13 cellular contexts compared by ENCODE assay signal in the genomic region with DNA sequence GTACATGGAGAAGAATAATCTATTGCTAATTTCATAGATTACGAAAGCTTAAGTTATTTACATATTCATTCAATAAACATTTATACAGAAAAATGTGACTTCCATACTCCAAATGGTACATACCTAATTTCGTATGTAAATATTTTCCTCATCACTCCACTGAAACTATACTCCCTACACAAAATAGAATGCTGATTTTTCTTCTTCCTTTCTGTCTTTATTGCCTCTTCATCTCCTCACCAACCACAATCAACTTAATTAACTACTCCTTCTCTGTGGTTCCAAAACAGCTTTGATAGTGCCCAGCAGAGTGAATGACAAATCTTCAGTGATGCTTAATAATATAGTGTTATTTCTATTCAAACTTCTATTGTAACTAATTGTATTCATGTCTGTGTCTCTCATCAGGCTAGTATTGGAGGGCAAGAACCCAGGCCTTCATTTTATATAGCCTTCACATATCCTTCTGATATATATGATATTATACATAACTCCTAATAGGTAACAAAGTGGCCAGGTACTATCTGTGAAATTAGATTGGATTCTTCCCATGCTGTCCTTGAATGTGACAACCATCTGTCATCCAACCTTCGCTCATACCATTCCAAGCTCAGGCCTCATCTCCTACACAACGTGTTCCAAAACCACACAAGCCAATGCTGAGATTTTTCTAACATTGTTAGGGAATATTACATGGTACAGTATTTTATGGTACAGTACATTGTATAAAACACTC. TPM values are rescaled to one million over a fixed set of nuclear protein-coding genes. Genes with fewer than 3 reads are reported as not detected.
DNase-seq lines count a peak whose midpoint lies in the region; ATAC-seq and TF ChIP-seq lines count a peak whose summit lies in the region.
"Had no signal": no experiment of that assay in that cellular context is flagged by ENCODE, and none has a peak within 500 bp of the region (broad histone marks: within the 10 kb centered on the region; RNA-seq: fewer than 3 reads in every experiment).

No MANE protein-coding gene starts in this region.

- no TSS peak for BruUV-seq in MCF 10A (replicated peaks; lab: Mats Ljungman, UMichigan)

- POLR2A ChIA-PET in MCF 10A (lab: Yijun Ruan, JAX) (interaction anchor here (0.6 to 8.7 kb wide), 15 partner anchors 9 to 1022 kb away, joined by 3 to 333 read pairs (median 5); no protein-coding TSS in a partner anchor), WTC11 (lab: Charles Lee) (interaction anchor here (1.4 kb wide), 1 partner anchor 14 kb away, joined by 3 read pairs; no protein-coding TSS in a partner anchor)

- intact Hi-C loops in MCF 10A (cut with micrococcal nuclease), result no loop called here
- intact Hi-C loops in breast epithelium (cut with DNase I; ENCODE audit: low total_unique reads), result loop anchor here (10.0 kb wide), 1 partner anchor 52 kb away; no protein-coding TSS in a partner anchor

- H3K4me1 Mint-ChIP-seq in MCF 10A (ENCODE audit: insufficient read depth, unreplicated experiment), result peaks cover 63% of the 10 kb centered on the region
- H3K4me1 Mint-ChIP-seq in WTC11, result peaks cover 84% of the 10 kb centered on the region
- peaks cover 86 to 91% of the 10 kb centered on the region in 2 donors for H3K4me1 Mint-ChIP-seq in immature natural killer cell

- H3K36me3 ChIP-seq in breast epithelium (no peaks in the 10 kb centered on the region), thoracic aorta (no peaks in the 10 kb centered on the region)
- H3K36me3 ChIP-seq: upper lobe of left lung had no signal

- CTCF ChIA-PET in MCF 10A (lab: Yijun Ruan, JAX) (interaction anchor here (1.0 kb wide), 1 partner anchor 29 kb away, joined by 4 read pairs; no protein-coding TSS in a partner anchor), WTC11 (lab: Charles Lee) (no interaction called here)

- TF ChIP-seq POLR2A in breast epithelium (IDR thresholded peaks at IDR 0.05), result no peak

- peaks cover 19% of the 10 kb centered on the region for H3K36me3 Mint-ChIP-seq in MCF 10A (ENCODE audit: insufficient read depth, unreplicated experiment)
- no peaks in the 10 kb centered on the region for H3K36me3 Mint-ChIP-seq in WTC11
- H3K36me3 Mint-ChIP-seq in immature natural killer cell, result no peaks in the 10 kb centered on the region
- H3K36me3 Mint-ChIP-seq: naive thymus-derived CD4-positive, alpha-beta T cell had no signal

- DNase-seq in MCF 10A (ENCODE audit: unreplicated experiment) (no peak), breast epithelium (ENCODE audit: low spot score in 2 of 2) (no peak), WTC11 (ENCODE audit: low spot score) (no peak), immature natural killer cell (no peak), thoracic aorta (ENCODE audit: low spot score) (no peak), NCI-H2081 treated with DMSO at 0.1 percent for 48 hours (lab: John Stamatoyannopoulos, UW) (no peak), NCI-H2029 (lab: John Stamatoyannopoulos, UW) (no peak), DMS 273 (lab: John Stamatoyannopoulos, UW; ENCODE audit: unreplicated experiment) (no peak)
- DNase-seq: activated CD4-positive, alpha-beta T cell treated with anti-CD3 and anti-CD28 coated beads, Interleukin-2, amount 10 ng/mL, durations not matched to agents 7 days and 5 days; kidney; naive thymus-derived CD4-positive, alpha-beta T cell; small intestine; upper lobe of left lung had no signal

- H3K4me3 ChIP-seq in breast epithelium (no peak overlapping the region), thoracic aorta (peak overlapping the region; percentile 96)
- H3K4me3 ChIP-seq: upper lobe of left lung had no signal

- H3K27ac Mint-ChIP-seq in MCF 10A (ENCODE audit: low read depth, unreplicated experiment) (peak overlapping the region; percentile 83), WTC11 (peak overlapping the region; percentile 94), immature natural killer cell (peak overlapping the region; percentile 23 to 92 (median 65))
- H3K27ac Mint-ChIP-seq: activated CD4-positive, alpha-beta T cell treated with anti-CD3 and anti-CD28 coated beads, Interleukin-2, amount 10 ng/mL, durations not matched to agents 7 days and 5 days had no signal

- H3K4me3 Mint-ChIP-seq in MCF 10A (ENCODE audit: unreplicated experiment), result peak overlapping the region; percentile 75
- peak overlapping the region; percentile 69 for H3K4me3 Mint-ChIP-seq in WTC11
- H3K4me3 Mint-ChIP-seq in immature natural killer cell, result peak overlapping the region in 4 of 5 donors; percentile 2 to 86 (median 38)

- H3K27me3 Mint-ChIP-seq in MCF 10A (ENCODE audit: insufficient read depth, unreplicated experiment) (no peaks in the 10 kb centered on the region), WTC11 (ENCODE audit: low read depth) (no peaks in the 10 kb centered on the region), immature natural killer cell (ENCODE audit: low read depth in 3 of 3) (peaks cover 3 to 7% (median 4%) of the 10 kb centered on the region in 3 donors)
- H3K27me3 Mint-ChIP-seq: activated CD4-positive, alpha-beta T cell treated with anti-CD3 and anti-CD28 coated beads, Interleukin-2, amount 10 ng/mL, durations not matched to agents 7 days and 5 days; naive thymus-derived CD4-positive, alpha-beta T cell had no signal

- H3K9me3 Mint-ChIP-seq in MCF 10A (ENCODE audit: unreplicated experiment) (no peaks in the 10 kb centered on the region), WTC11 (no peaks in the 10 kb centered on the region), immature natural killer cell (no peaks in the 10 kb centered on the region)
- H3K9me3 Mint-ChIP-seq: naive thymus-derived CD4-positive, alpha-beta T cell had no signal

- H3K27me3 ChIP-seq in breast epithelium (no peaks in the 10 kb centered on the region), thoracic aorta (replicated peaks; ENCODE audit: insufficient read depth) (no peaks in the 10 kb centered on the region)
- H3K27me3 ChIP-seq: upper lobe of left lung had no signal

- ATAC-seq in WTC11, result no peak
- ATAC-seq in thoracic aorta (ENCODE audit: insufficient number of reproducible peaks, low FRiP score, low read depth), result no peak
- ATAC-seq: naive thymus-derived CD4-positive, alpha-beta T cell had no signal

- H3K4me1 ChIP-seq in breast epithelium (peaks cover 0 to 5% of the 10 kb centered on the region in 2 donors), thoracic aorta (ENCODE audit: control insufficient read depth in 1 of 2, low read depth in 2 of 2) (peaks cover 56 to 80% of the 10 kb centered on the region in 2 donors)

- H3K9me3 ChIP-seq in breast epithelium (no peaks in the 10 kb centered on the region), thoracic aorta (no peaks in the 10 kb centered on the region)
- H3K9me3 ChIP-seq: upper lobe of left lung had no signal

- H3K27ac ChIP-seq in breast epithelium (no peak overlapping the region), thoracic aorta (peak overlapping the region; percentile 28 to 31)

- TF ChIP-seq CTCF in MCF 10A (IDR thresholded peaks at IDR 0.05; ENCODE audit: unreplicated experiment) (no peak), breast epithelium (IDR thresholded peaks at IDR 0.05) (no peak), WTC11 (IDR thresholded peaks at IDR 0.05) (no peak), thoracic aorta (IDR thresholded peaks at IDR 0.05) (no peak)

TF ChIP-seq in WTC11, 78 proteins besides CTCF, POLR2A, EP300 and RAD21 (continues in another document):
- TF ChIP-seq PRDM15 (CRISPR knock-in tag; IDR thresholded peaks at IDR 0.05) (no peak), MYBL2 (CRISPR knock-in tag; IDR thresholded peaks at IDR 0.05) (no peak), TCF7 (CRISPR knock-in tag; IDR thresholded peaks at IDR 0.05; ENCODE audit: low read depth) (no peak)

RNA-seq across cellular contexts. Expression of gene ITGB1, which starts 5.3 kb away (rescaled TPM):
- total RNA-seq in MCF 10A (2022) (680 and 703 TPM in 2 replicates), breast epithelium (1,000 to 10,000 TPM in 1 of 3 donors, 100 to 1,000 TPM in 2; 438 to 1,565 (median 480) TPM), WTC11 (2021) (317 to 344 TPM (median 321 TPM) in 3 replicates), thoracic aorta (1,000 to 10,000 TPM; 1,541 to 1,574 TPM)
- 100 to 1,000 TPM; 241 to 320 (median 276) TPM for polyA plus RNA-seq in immature natural killer cell

Comparison
In these comparisons a context has a peak if more than half of its experiments do, and no peak if none do; other contexts are left out.
1. H3K27ac ChIP-seq: peak in thoracic aorta (2 of 2); none in breast epithelium (0 of 2).
2. Peak in every context shown above with its lines, with median percentiles within 50 percentile points of each other: H3K27ac Mint-ChIP-seq and H3K4me3 Mint-ChIP-seq.